Comparison of ENCODE assay signal across 2 cellular contexts in the genomic region with DNA sequence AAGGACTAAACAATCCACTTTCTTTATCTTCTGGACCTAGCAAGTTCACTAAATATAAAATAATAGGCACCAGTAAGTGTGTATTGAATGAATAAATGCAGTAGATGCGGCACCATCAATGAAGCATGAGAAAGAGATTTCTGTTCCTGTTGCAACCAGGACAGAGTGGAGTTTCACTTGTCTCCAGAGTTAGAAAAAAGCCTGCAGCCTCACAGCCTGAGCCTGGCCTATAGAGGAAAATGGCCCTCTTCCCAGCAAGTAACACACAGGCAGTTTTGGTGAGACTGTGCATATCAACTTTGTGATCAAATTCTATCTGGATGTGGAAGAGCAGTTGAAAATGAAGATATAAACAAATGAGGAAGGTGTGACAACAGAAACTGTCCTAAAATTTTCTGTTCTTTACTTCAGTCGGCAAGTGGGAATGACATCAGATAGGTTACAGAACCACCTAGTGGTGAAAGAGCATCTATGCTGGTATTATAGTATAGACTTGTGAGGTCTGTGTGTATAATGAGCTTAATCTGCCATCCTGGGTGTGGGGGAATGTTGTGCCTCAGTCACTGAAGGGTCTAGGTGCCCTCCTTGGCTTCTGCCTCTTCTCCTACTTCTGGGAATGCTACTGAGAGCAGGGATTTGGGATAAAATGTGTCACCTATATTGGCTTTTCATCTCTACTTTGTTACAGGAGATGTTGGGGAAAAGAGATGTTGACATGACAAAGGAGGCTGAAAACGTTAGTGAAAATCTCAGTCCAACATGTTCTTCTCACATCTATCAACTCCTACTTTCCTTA.
TF ChIP-seq lines count a peak whose summit lies in the region.

No MANE protein-coding gene starts in this region.

TF ChIP-seq in GM23338, 12 proteins besides CTCF, POLR2A, EP300 and RAD21 (continued from another document):
- TF ChIP-seq CREB1 (CRISPR knock-in tag; IDR thresholded peaks at IDR 0.05; ENCODE audit: low read depth) (0 out of 2 replicates have a peak, but pooled peaks have one; percentile 16), JUNB (IDR thresholded peaks at IDR 0.05; ENCODE audit: unreplicated experiment) (no peak)

TF ChIP-seq in Ishikawa, 13 proteins besides CTCF, POLR2A, EP300 and RAD21 (continued from another document):
- TF ChIP-seq, protein P1, sequence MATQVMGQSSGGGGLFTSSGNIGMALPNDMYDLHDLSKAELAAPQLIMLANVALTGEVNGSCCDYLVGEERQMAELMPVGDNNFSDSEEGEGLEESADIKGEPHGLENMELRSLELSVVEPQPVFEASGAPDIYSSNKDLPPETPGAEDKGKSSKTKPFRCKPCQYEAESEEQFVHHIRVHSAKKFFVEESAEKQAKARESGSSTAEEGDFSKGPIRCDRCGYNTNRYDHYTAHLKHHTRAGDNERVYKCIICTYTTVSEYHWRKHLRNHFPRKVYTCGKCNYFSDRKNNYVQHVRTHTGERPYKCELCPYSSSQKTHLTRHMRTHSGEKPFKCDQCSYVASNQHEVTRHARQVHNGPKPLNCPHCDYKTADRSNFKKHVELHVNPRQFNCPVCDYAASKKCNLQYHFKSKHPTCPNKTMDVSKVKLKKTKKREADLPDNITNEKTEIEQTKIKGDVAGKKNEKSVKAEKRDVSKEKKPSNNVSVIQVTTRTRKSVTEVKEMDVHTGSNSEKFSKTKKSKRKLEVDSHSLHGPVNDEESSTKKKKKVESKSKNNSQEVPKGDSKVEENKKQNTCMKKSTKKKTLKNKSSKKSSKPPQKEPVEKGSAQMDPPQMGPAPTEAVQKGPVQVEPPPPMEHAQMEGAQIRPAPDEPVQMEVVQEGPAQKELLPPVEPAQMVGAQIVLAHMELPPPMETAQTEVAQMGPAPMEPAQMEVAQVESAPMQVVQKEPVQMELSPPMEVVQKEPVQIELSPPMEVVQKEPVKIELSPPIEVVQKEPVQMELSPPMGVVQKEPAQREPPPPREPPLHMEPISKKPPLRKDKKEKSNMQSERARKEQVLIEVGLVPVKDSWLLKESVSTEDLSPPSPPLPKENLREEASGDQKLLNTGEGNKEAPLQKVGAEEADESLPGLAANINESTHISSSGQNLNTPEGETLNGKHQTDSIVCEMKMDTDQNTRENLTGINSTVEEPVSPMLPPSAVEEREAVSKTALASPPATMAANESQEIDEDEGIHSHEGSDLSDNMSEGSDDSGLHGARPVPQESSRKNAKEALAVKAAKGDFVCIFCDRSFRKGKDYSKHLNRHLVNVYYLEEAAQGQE (IDR thresholded peaks at IDR 0.05; ENCODE audit: low read depth), result no peak
- TF ChIP-seq EGR1 (IDR thresholded peaks at IDR 0.05) (no peak), CEBPB (IDR thresholded peaks at IDR 0.05) (no peak), USF1 (IDR thresholded peaks at IDR 0.05) (no peak), YY1 (IDR thresholded peaks at IDR 0.05; ENCODE audit: low read depth) (no peak), ZBTB7A (IDR thresholded peaks at IDR 0.05; ENCODE audit: low read depth) (no peak), TAF1 (IDR thresholded peaks at IDR 0.05; ENCODE audit: low read depth) (no peak), NFIC (IDR thresholded peaks at IDR 0.05) (no peak)
- TF ChIP-seq, protein P2, sequence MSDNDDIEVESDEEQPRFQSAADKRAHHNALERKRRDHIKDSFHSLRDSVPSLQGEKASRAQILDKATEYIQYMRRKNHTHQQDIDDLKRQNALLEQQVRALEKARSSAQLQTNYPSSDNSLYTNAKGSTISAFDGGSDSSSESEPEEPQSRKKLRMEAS (IDR thresholded peaks at IDR 0.05), result no peak
